ENCODE assay signal across 10 cellular contexts in genomic region chr11:66409226-66409625, GRCh38. TPM values are rescaled to one million over a fixed set of nuclear protein-coding genes. Genes with fewer than 3 reads are reported as not detected.
DNase-seq lines count a peak whose midpoint lies in the region; ATAC-seq, FAIRE-seq and TF ChIP-seq lines count a peak whose summit lies in the region.
"Had no signal": no experiment of that assay in that cellular context is flagged by ENCODE, and none has a peak within 500 bp of the region (broad histone marks: within the 10 kb centered on the region; RNA-seq: fewer than 3 reads in every experiment).

No MANE protein-coding gene starts in this region.

- no peaks in the 10 kb centered on the region for H3K9me2 ChIP-seq in HCT116 (ENCODE audit: insufficient read depth)

- H3K4me1 ChIP-seq in A549, result no peaks in the 10 kb centered on the region
- H3K4me1 ChIP-seq in HCT116 (ENCODE audit: control insufficient read depth in 1 of 2, insufficient read depth in 2 of 2, low read length in 2 of 2), result peaks cover 0 to 3% of the 10 kb centered on the region in 2 experiments; a peak in 1 of 4 replicates
- H3K4me1 ChIP-seq in neuronal stem cell (ENCODE audit: control insufficient read depth in 2 of 2, insufficient read depth in 1 of 2, low read depth in 1 of 2, low read length in 2 of 2), result peaks cover 8 to 16% of the 10 kb centered on the region in 2 donors

- H3K9ac ChIP-seq in HCT116 (ENCODE audit: low read length), result no peak overlapping the region
- H3K9ac ChIP-seq in neuronal stem cell (ENCODE audit: low read depth, low read length, poor library complexity), result no peak overlapping the region

- H3K9me3 ChIP-seq in A549 (no peaks in the 10 kb centered on the region), HCT116 (ENCODE audit: control insufficient read depth in 1 of 2, insufficient read depth in 1 of 2, low read depth in 1 of 2, low read length in 2 of 2) (no peaks in the 10 kb centered on the region), neuronal stem cell (replicated peaks in 1 of 2; ENCODE audit: control insufficient read depth in 2 of 2, insufficient read depth in 1 of 2, low read depth in 1 of 2, low read length in 2 of 2) (no peaks in the 10 kb centered on the region)

- H2BK12ac ChIP-seq in neuronal stem cell (ENCODE audit: low read length), result peak overlapping the region; percentile 27

- H3K4me3 ChIP-seq in A549, result peak overlapping the region; percentile 47
- no peak overlapping the region for H3K4me3 ChIP-seq in HCT116 (replicated peaks in 1 of 2; ENCODE audit: low read depth in 1 of 2, low read length in 2 of 2)
- peak overlapping the region in 57 of 59 donors; percentile 38 to 75 (median 58) for H3K4me3 ChIP-seq in dorsolateral prefrontal cortex
- peak overlapping the region in 1 of 2 donors; percentile 34 for H3K4me3 ChIP-seq in neuronal stem cell (ENCODE audit: low read length in 2 of 2)

- no peak overlapping the region for H3K23ac ChIP-seq in neuronal stem cell (ENCODE audit: low read depth, low read length, poor library complexity)

- no peak for TF ChIP-seq EP300 in A549 (IDR thresholded peaks at IDR 0.05)

- TF ChIP-seq RAD21 in A549 (conservative IDR thresholded peaks at IDR 0.05 in 1 of 2, IDR thresholded peaks at IDR 0.05 in 1 of 2) (no peak), HCT116 (IDR thresholded peaks at IDR 0.05; ENCODE audit: low read depth) (no peak)

- no peak overlapping the region for H3K14ac ChIP-seq in neuronal stem cell (ENCODE audit: low read length)

- intact Hi-C loops in HCT116 (cut with micrococcal nuclease), result loop anchor here (5.0 kb wide), 2 partner anchors 423 to 613 kb away; partner anchors contain the start of gene SYT12
- intact Hi-C loops in dorsolateral prefrontal cortex (cut with DNase I), result loop anchor here (2.0 to 5.0 kb wide), 2 partner anchors 22 to 428 kb away; no protein-coding TSS in a partner anchor

- no peaks in the 10 kb centered on the region for H3K79me2 ChIP-seq in HCT116 (ENCODE audit: insufficient read depth, low read length)

- no peak overlapping the region for H4K8ac ChIP-seq in neuronal stem cell (ENCODE audit: low read depth, low read length)

- H4K20me1 ChIP-seq in HCT116 (ENCODE audit: insufficient read depth), result no peaks in the 10 kb centered on the region

- ATAC-seq in A549 (no peak), HCT116 (0 out of 2 replicates have a peak, but pooled peaks have one; percentile 1), HG02852 (IDR thresholded peaks at IDR 0.05; ENCODE audit: unreplicated experiment) (no peak), HG02571 (IDR thresholded peaks at IDR 0.05; ENCODE audit: unreplicated experiment) (no peak), GM18517 (IDR thresholded peaks at IDR 0.05; ENCODE audit: unreplicated experiment) (no peak)

- H3K18ac ChIP-seq in neuronal stem cell (ENCODE audit: low read length), result peak overlapping the region; percentile 88

- H3K4me2 ChIP-seq in A549, result peak overlapping the region; percentile 96
- H3K4me2 ChIP-seq in HCT116 (ENCODE audit: low read length), result peak overlapping the region; percentile 73; the same call in 1 of the 2 replicates
- peak overlapping the region; percentile 57 for H3K4me2 ChIP-seq in neuronal stem cell (ENCODE audit: insufficient read depth, low read length, poor library complexity, severe bottlenecking)

- WGBS in A549 (ENCODE audit: missing lambda C conversion rate), result 46% methylated on average over 7 of the region's 15 CpGs
- WGBS in neuronal stem cell (ENCODE audit: extremely low coverage in 2 of 2, insufficient read length in 2 of 2, insufficient replicate concordance in 1 of 2), 2 donors, result no CpG with 5 or more reads among the region's 15 CpGs

- H2BK15ac ChIP-seq in neuronal stem cell (ENCODE audit: low read length), result peak overlapping the region; percentile 64

- no peak for TF ChIP-seq POLR2A in A549 (IDR thresholded peaks at IDR 0.05; ENCODE audit: low read length)
- no peak for TF ChIP-seq POLR2A in HCT116 (IDR thresholded peaks at IDR 0.05; ENCODE audit: borderline replicate concordance, extremely low read depth, insufficient read depth, insufficient read length)

- POLR2A ChIA-PET in A549 (lab: Yijun Ruan, JAX) (no interaction called here), HCT116 (lab: Charles Lee) (no interaction called here)

- no TSS peak for BruUV-seq in HCT116 (replicated peaks; lab: Mats Ljungman, UMichigan)

- peak overlapping the region; percentile 90 for H2AK5ac ChIP-seq in neuronal stem cell (ENCODE audit: low read depth, low read length)

- H3K4ac ChIP-seq in neuronal stem cell (ENCODE audit: low read length), result no peak overlapping the region

- H3K36me3 ChIP-seq in HCT116 (ENCODE audit: control insufficient read depth in 1 of 2, insufficient read depth in 2 of 2, low read length in 2 of 2) (no peaks in the 10 kb centered on the region), neuronal stem cell (replicated peaks in 1 of 2; ENCODE audit: control insufficient read depth in 2 of 2, insufficient read depth in 2 of 2, low read length in 2 of 2) (no peaks in the 10 kb centered on the region)

- RAD21 ChIA-PET in HCT116 (lab: Charles Lee; ENCODE audit: low non-redundant PET in 1 of 2, low total read pairs in 2 of 2, uncharacterized antibody in 2 of 2, unreplicated experiment in 2 of 2), result interaction anchor here (1.2 to 1.7 kb wide), 2 partner anchors 13 to 269 kb away, joined by 3 read pairs; no protein-coding TSS in a partner anchor

- CTCF ChIA-PET in A549 (lab: Yijun Ruan, JAX) (interaction anchor here (0.5 to 57.7 kb wide), 41 partner anchors 7 to 435 kb away, joined by 3 to 1614 read pairs (median 3); partner anchors contain the start of genes BRMS1, DPP3, MRPL11 and NPAS4), HCT116 (lab: Charles Lee) (interaction anchor here (1.0 to 2.1 kb wide), 6 partner anchors 9 to 269 kb away, joined by 4 to 10 read pairs (median 5); partner anchors contain the start of genes MRPL11 and RBM4B)

- H2BK5ac ChIP-seq in neuronal stem cell (ENCODE audit: low read length), result no peak overlapping the region

- DNase-seq in A549 (ENCODE audit: low read depth in 1 of 2, low spot score in 1 of 2) (no peak), HCT116 (ENCODE audit: low read depth, low spot score) (no peak), dorsolateral prefrontal cortex (no peak), neuronal stem cell (ENCODE audit: low spot score) (no peak), ecto neural progenitor cell (ENCODE audit: low spot score) (no peak)

- TF ChIP-seq CTCF in A549 (IDR thresholded peaks at IDR 0.05), result no peak
- no peak for TF ChIP-seq CTCF in HCT116 (IDR thresholded peaks at IDR 0.05 in 2 of 3, conservative IDR thresholded peaks at IDR 0.05 in 1 of 3; ENCODE audit: borderline replicate concordance in 1 of 3, insufficient read depth in 1 of 3, low read depth in 2 of 3, low read length in 2 of 3)
- no peak for TF ChIP-seq CTCF in dorsolateral prefrontal cortex (IDR thresholded peaks at IDR 0.05 in 54 of 56, conservative IDR thresholded peaks at IDR 0.05 in 2 of 56; ENCODE audit: low read depth in 1 of 56, partially characterized antibody in 56 of 56)

- no peak overlapping the region for H4K91ac ChIP-seq in neuronal stem cell (ENCODE audit: low read depth, low read length, poor library complexity)

- no peak overlapping the region for H2BK120ac ChIP-seq in neuronal stem cell (ENCODE audit: low read depth, low read length)

- H3K27me3 ChIP-seq in HCT116 (ENCODE audit: insufficient read depth, low read length) (peaks cover 16% of the 10 kb centered on the region; the same call in 1 of the 2 replicates), dorsolateral prefrontal cortex (peaks cover 0 to 9% (median 0%) of the 10 kb centered on the region in 45 donors), neuronal stem cell (ENCODE audit: control insufficient read depth in 3 of 3, insufficient read depth in 3 of 3, low read depth in 1 of 3, low read length in 3 of 3) (peaks cover 0 to 19% (median 0%) of the 10 kb centered on the region in 3 experiments)

- no peak for FAIRE-seq in A549 (lab: Jason Lieb, UNC)

- H2AFZ ChIP-seq in HCT116 (ENCODE audit: low read depth, low read length, poor library complexity, severe bottlenecking) (no peak overlapping the region), neuronal stem cell (ENCODE audit: low read length) (peak overlapping the region; percentile 93)

- no peaks in the 10 kb centered on the region for H3K79me1 ChIP-seq in neuronal stem cell (ENCODE audit: low read depth, low read length)

- H3K27ac ChIP-seq in A549 (no peak overlapping the region; a peak in 1 of 6 replicates), HCT116 (ENCODE audit: low read depth, low read length) (no peak overlapping the region), dorsolateral prefrontal cortex (peak overlapping the region in 24 of 59 donors; percentile 14 to 76 (median 37)), neuronal stem cell (replicated peaks; ENCODE audit: low read length) (peak overlapping the region; percentile 64)
- H3K27ac ChIP-seq: C4-2B had no signal

RNA-seq across cellular contexts. Expression of gene NPAS4, which starts 11.6 kb away (rescaled TPM):
- not detected in 2 replicates for polyA plus RNA-seq in A549 (2011; rRNA removed)
- polyA plus RNA-seq in A549 (2012; cell fraction: cytosol; rRNA removed), result 0.01 and 0.06 TPM in 2 replicates
- 0.11 and 0.13 TPM in 2 replicates for polyA plus RNA-seq in A549 (2012; cell fraction: nucleus; rRNA removed)
- 0.03 TPM in 1 of 3 replicates, not detected in the others for polyA plus RNA-seq in A549 (2017; fragmentation: RNase III; extraction: RNeasy Plus Mini Kit Qiagen cat#74134 plus additional on column Dnase treatment)
- 0.10 TPM in 1 of 2 replicates, not detected in the other for polyA minus RNA-seq in A549 (2011; rRNA and poly(A)+ RNA removed)
- not detected for total RNA-seq in HCT116 (2021; ENCODE audit: unreplicated experiment)
- polyA plus RNA-seq in HCT116 (2012), result not detected in 2 replicates
- 100 to 1,000 TPM in 3 of 120 experiments, 10 to 100 TPM in 2, 1 to 10 TPM in 23, under 1 TPM in 49, not detected in 43; 0.13 to 188 (median 0.67) TPM for total RNA-seq in dorsolateral prefrontal cortex
- 0.74 TPM for polyA plus RNA-seq in neuronal stem cell (2013, experiment 1 of 2)
- 0.62 TPM for polyA plus RNA-seq in neuronal stem cell (2013, experiment 2 of 2)
- total RNA-seq: natural killer cell treated with Interleukin-12 subunit alpha and Interleukin-12 subunit beta and Interleukin-15 and Interleukin-18, amount 100 ng/mL, for 72 hours had no signal

RNA-seq across cellular contexts. Expression of gene MRPL11, which starts 29.4 kb away (rescaled TPM):
- polyA plus RNA-seq in A549 (2011; rRNA removed) (62.9 and 70.1 TPM in 2 replicates), A549 (2017; fragmentation: RNase III; extraction: RNeasy Plus Mini Kit Qiagen cat#74134 plus additional on column Dnase treatment) (71.9 to 73.8 TPM (median 73.5 TPM) in 3 replicates)
- polyA plus RNA-seq in A549 (2012; cell fraction: cytosol; rRNA removed), result 71.9 and 85.0 TPM in 2 replicates
- polyA plus RNA-seq in A549 (2012; cell fraction: nucleus; rRNA removed), result 35.0 and 45.6 TPM in 2 replicates
- polyA minus RNA-seq in A549 (2011; rRNA and poly(A)+ RNA removed), result 26.8 and 28.1 TPM in 2 replicates
- total RNA-seq in HCT116 (2021; ENCODE audit: unreplicated experiment) (126 TPM), dorsolateral prefrontal cortex (10 to 100 TPM; 10.0 to 26.4 (median 18.3) TPM)
- 95.0 and 134 TPM in 2 replicates for polyA plus RNA-seq in HCT116 (2012)
- polyA plus RNA-seq in neuronal stem cell (2013, experiment 1 of 2), result 108 TPM
- 108 TPM for polyA plus RNA-seq in neuronal stem cell (2013, experiment 2 of 2)

RNA-seq across cellular contexts. Expression of gene SLC29A2, which starts 37.7 kb away (rescaled TPM):
- polyA plus RNA-seq in A549 (2011; rRNA removed) (2.6 and 3.9 TPM in 2 replicates), A549 (2017; fragmentation: RNase III; extraction: RNeasy Plus Mini Kit Qiagen cat#74134 plus additional on column Dnase treatment) (4.3 to 7.6 TPM (median 6.4 TPM) in 3 replicates)
- 5.3 and 7.1 TPM in 2 replicates for polyA plus RNA-seq in A549 (2012; cell fraction: cytosol; rRNA removed)
- 16.3 and 21.2 TPM in 2 replicates for polyA plus RNA-seq in A549 (2012; cell fraction: nucleus; rRNA removed)
- polyA minus RNA-seq in A549 (2011; rRNA and poly(A)+ RNA removed), result 1.7 and 2.6 TPM in 2 replicates
- total RNA-seq in HCT116 (2021; ENCODE audit: unreplicated experiment) (39.7 TPM), dorsolateral prefrontal cortex (10 to 100 TPM in 35 of 120 experiments, 1 to 10 TPM in 85; 5.3 to 16.6 (median 9.0) TPM)
- 24.1 and 26.8 TPM in 2 replicates for polyA plus RNA-seq in HCT116 (2012)
- polyA plus RNA-seq in neuronal stem cell (2013, experiment 1 of 2), result 36.9 TPM
- polyA plus RNA-seq in neuronal stem cell (2013, experiment 2 of 2), result 36.4 TPM

RNA-seq across cellular contexts. Expression of gene PELI3, which starts 57.5 kb away (rescaled TPM):
- 2.3 and 2.7 TPM in 2 replicates for polyA plus RNA-seq in A549 (2011; rRNA removed)
- 3.5 and 5.9 TPM in 2 replicates for polyA plus RNA-seq in A549 (2012; cell fraction: cytosol; rRNA removed)
- polyA plus RNA-seq in A549 (2012; cell fraction: nucleus; rRNA removed), result 4.7 and 8.3 TPM in 2 replicates
- 4.4 to 5.7 TPM (median 5.6 TPM) in 3 replicates for polyA plus RNA-seq in A549 (2017; fragmentation: RNase III; extraction: RNeasy Plus Mini Kit Qiagen cat#74134 plus additional on column Dnase treatment)
- 6.2 and 8.3 TPM in 2 replicates for polyA minus RNA-seq in A549 (2011; rRNA and poly(A)+ RNA removed)
- total RNA-seq in HCT116 (2021; ENCODE audit: unreplicated experiment), result 12.8 TPM
- polyA plus RNA-seq in HCT116 (2012), result 5.8 and 6.5 TPM in 2 replicates
- 10 to 100 TPM; 33.1 to 92.5 (median 61.0) TPM for total RNA-seq in dorsolateral prefrontal cortex
- 6.4 TPM for polyA plus RNA-seq in neuronal stem cell (2013, experiment 1 of 2)
- 6.3 TPM for polyA plus RNA-seq in neuronal stem cell (2013, experiment 2 of 2)

Comparison
In these comparisons a context has a peak if more than half of its experiments do, and no peak if none do; other contexts are left out.
1. H3K4me3 ChIP-seq: peak in A549 (single experiment) and dorsolateral prefrontal cortex (57 of 59); none in HCT116 (0 of 2).
2. Peak in every context shown above with its lines, with median percentiles within 50 percentile points of each other: H3K4me2 ChIP-seq.